Comparison of ENCODE assay signal across 8 cellular contexts in the genomic region with DNA sequence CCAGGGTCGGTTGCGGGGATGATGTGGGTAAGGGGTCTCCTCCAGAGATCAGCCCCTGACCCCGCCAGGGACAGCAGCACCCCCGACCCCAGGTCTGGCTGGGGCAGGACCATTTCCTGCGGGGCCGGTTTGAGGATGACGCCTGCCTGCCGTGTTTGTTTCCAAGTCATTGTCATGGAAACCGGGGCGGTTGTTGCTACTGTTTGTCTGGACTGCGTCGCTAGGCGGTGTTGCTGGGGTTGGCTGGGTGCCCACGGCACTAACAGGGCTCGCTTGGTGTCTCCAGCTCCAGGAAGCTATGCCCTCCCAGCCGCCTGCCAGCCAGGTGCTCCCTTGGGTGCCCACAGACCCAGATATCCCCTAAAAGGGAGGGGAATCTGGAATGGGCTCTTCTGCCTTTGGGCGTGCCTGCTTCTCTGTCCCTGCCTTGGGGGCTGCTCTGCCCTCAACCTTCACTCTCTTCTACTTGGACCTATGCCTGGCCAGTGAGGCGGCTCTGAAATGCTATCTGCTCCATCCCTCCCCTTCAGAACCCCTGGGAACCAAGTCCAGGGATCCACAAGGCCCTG. TPM values are rescaled to one million over a fixed set of nuclear protein-coding genes. Genes with fewer than 3 reads are reported as not detected.
DNase-seq lines count a peak whose midpoint lies in the region; ATAC-seq, FAIRE-seq and TF ChIP-seq lines count a peak whose summit lies in the region.

No MANE protein-coding gene starts in this region.

- H3K4me1 Mint-ChIP-seq in T-helper 17 cell: peaks cover 50% of the 10 kb centered on the region

- peak overlapping the region; percentile 89 for H3K4me3 Mint-ChIP-seq in T-helper 17 cell

- peak overlapping the region; percentile 68 for H3K9ac ChIP-seq in rectal smooth muscle tissue (ENCODE audit: low read length)

- H3K4me3 ChIP-seq in right atrium auricular region (peak overlapping the region; percentile 28 to 43), rectal smooth muscle tissue (ENCODE audit: low read length) (peak overlapping the region; percentile 51)

- no peaks in the 10 kb centered on the region for H3K27me3 Mint-ChIP-seq in T-helper 17 cell

- H3K4me1 ChIP-seq in right atrium auricular region (peaks cover 0 to 97% of the 10 kb centered on the region in 2 donors), rectal smooth muscle tissue (ENCODE audit: control insufficient read depth, insufficient read depth, low read length) (peaks cover 28% of the 10 kb centered on the region)

- peaks cover 17% of the 10 kb centered on the region for H3K36me3 ChIP-seq in right atrium auricular region
- H3K36me3 ChIP-seq in rectal smooth muscle tissue (ENCODE audit: control insufficient read depth, insufficient read depth, low read length): no peaks in the 10 kb centered on the region

- H3K9me3 ChIP-seq in T-helper 17 cell (ENCODE audit: control insufficient read depth, low read length, poor library complexity, severe bottlenecking) (no peaks in the 10 kb centered on the region), right atrium auricular region (no peaks in the 10 kb centered on the region)

- TF ChIP-seq CTCF in right atrium auricular region (IDR thresholded peaks at IDR 0.05): no peak

- ATAC-seq in HG02642 (IDR thresholded peaks at IDR 0.05; ENCODE audit: poor library complexity, unreplicated experiment): peak; percentile 48
- peak; percentile 68 for ATAC-seq in T-helper 17 cell

- no peaks in the 10 kb centered on the region for H3K27me3 ChIP-seq in right atrium auricular region
- H3K27me3 ChIP-seq in rectal smooth muscle tissue (ENCODE audit: control insufficient read depth, insufficient read depth, low read length): peaks cover 9% of the 10 kb centered on the region

- H3K36me3 Mint-ChIP-seq in T-helper 17 cell (ENCODE audit: low read depth): peaks cover 2% of the 10 kb centered on the region

- FAIRE-seq in urothelium cell line (lab: Jason Lieb, UNC): no peak

- DNase-seq in ELF-1 (ENCODE audit: low read depth, low spot score) (peak; percentile 93), NCI-H146 treated with DMSO at 0.1 percent for 48 hours (lab: John Stamatoyannopoulos, UW; ENCODE audit: unreplicated experiment) (peak; percentile 91), T-helper 17 cell (peak; percentile 88 to 95 (median 93)), right atrium auricular region (ENCODE audit: low spot score) (peak; percentile 99), urothelium cell line (ENCODE audit: low spot score) (peak; percentile 90)

- peak overlapping the region; percentile 84 for H3K27ac ChIP-seq in angular gyrus (ENCODE audit: low read depth, low read length)
- H3K27ac ChIP-seq in right atrium auricular region: peak overlapping the region; percentile 95 to 98
- H3K27ac ChIP-seq in rectal smooth muscle tissue (ENCODE audit: low read depth, low read length): peak overlapping the region; percentile 98

- peak overlapping the region; percentile 99 for H3K27ac Mint-ChIP-seq in T-helper 17 cell

RNA-seq across cellular contexts. Expression of a gene that starts 4.7 kb away (rescaled TPM):
- 100 to 1,000 TPM; 451 to 842 TPM for total RNA-seq in T-helper 17 cell
- 10 to 100 TPM; 42.9 to 79.2 TPM for total RNA-seq in right atrium auricular region

RNA-seq across cellular contexts. Expression of a gene that starts 7.3 kb away (rescaled TPM):
- total RNA-seq in T-helper 17 cell (10 to 100 TPM; 51.6 to 58.8 TPM), right atrium auricular region (1,000 to 10,000 TPM in 1 of 2 donors, 100 to 1,000 TPM in 1; 831 to 1,272 TPM)

RNA-seq across cellular contexts. Expression of a gene that starts 9.1 kb away (rescaled TPM):
- 100 to 1,000 TPM; 141 to 361 TPM for total RNA-seq in T-helper 17 cell
- total RNA-seq in right atrium auricular region: 1 to 10 TPM; 3.5 to 3.9 TPM

RNA-seq across cellular contexts. Expression of a gene that starts 44.4 kb away (rescaled TPM):
- total RNA-seq in T-helper 17 cell (1 to 10 TPM in 1 of 2 donors, under 1 TPM in 1; 0.85 to 2.6 TPM), right atrium auricular region (1 to 10 TPM; 3.4 to 5.8 TPM)

Comparison
In these comparisons a context has a peak if more than half of its experiments do, and no peak if none do; other contexts are left out.
1. Peak in every context shown above with its lines: DNase-seq, ATAC-seq, H3K4me3 ChIP-seq and H3K27ac ChIP-seq.
2. RNA of a gene that starts 4.7 kb away (total RNA-seq): 451 to 842 TPM in T-helper 17 cell; 42.9 to 79.2 TPM in right atrium auricular region; every median in the first group is over 4 times any median in the second.
3. RNA of a gene that starts 7.3 kb away (total RNA-seq): 831 to 1,272 TPM in right atrium auricular region; 51.6 to 58.8 TPM in T-helper 17 cell; every median in the first group is over 10 times any median in the second.
4. RNA of a gene that starts 9.1 kb away (total RNA-seq): 141 to 361 TPM in T-helper 17 cell; 3.5 to 3.9 TPM in right atrium auricular region; every median in the first group is over 10 times any median in the second.